Comparison of ENCODE assay signal across 1 cellular context in genomic region chr4:109972786-109973528, GRCh38.
TF ChIP-seq lines count a peak whose summit lies in the region.

No MANE protein-coding gene starts in this region.

TF ChIP-seq in WTC11, 78 proteins besides CTCF, POLR2A, EP300 and RAD21 (continued from another document):
- no peak for TF ChIP-seq MYBL2 (CRISPR knock-in tag; IDR thresholded peaks at IDR 0.05)
TF ChIP-seq in WTC11: peak in this region for 0.
